28 cellular contexts compared by ENCODE assay signal in the genomic region with DNA sequence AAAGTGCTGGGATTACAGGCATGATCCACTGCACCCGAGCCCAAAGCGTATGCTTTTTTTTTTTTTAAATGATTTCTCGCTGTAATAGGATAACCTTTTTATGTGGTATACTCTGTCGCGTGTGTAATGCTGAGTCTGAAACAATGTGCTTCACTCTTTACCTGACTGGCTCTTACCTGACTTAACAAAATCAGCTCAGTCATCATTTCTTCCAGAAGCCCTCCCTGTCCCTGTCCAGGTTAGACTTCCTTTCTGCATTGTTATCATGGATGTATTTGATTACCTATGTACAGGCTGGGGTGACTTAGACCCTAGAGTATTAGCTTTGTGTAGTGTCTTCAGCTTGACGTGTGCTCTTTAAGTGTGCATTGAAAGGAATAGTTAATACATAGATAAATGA.
"Had no signal": no experiment of that assay in that cellular context is flagged by ENCODE, and none has a peak within 500 bp of the region (broad histone marks: within the 10 kb centered on the region; RNA-seq: fewer than 3 reads in every experiment).

No MANE protein-coding gene starts in this region.

- ATAC-seq: lower lobe of right lung; natural killer cell; stimulated activated effector memory CD8-positive, alpha-beta T cell treated with anti-CD3 and anti-CD28 coated beads, Interleukin-12 subunit alpha, Interleukin-12 subunit beta, amount 100 ng/mL, for 72 hours had no signal

- H3K4me1 Mint-ChIP-seq: nephron progenitor cell, neural progenitor cell had no signal

- H3K36me3 ChIP-seq: neural progenitor cell, ovary, uterus had no signal

- H3K4me1 ChIP-seq: lower lobe of right lung, neural progenitor cell, uterus had no signal

- DNase-seq: hippocampal formation; immature natural killer cell; kidney; left colon; left lung; lower lobe of right lung; mammary epithelial cell; mesenchymal stem cell; natural killer cell; nephron progenitor cell; occipital lobe; ovary; retina; right cardiac atrium; sigmoid colon; small intestine; spleen; stimulated activated CD4-positive, alpha-beta T cell treated with anti-CD3 and anti-CD28 coated beads, Interleukin-4, amount 100 ng/mL, for 24 hours; stimulated activated naive CD4-positive, alpha-beta T cell; uterus had no signal

- H3K27ac ChIP-seq: left lung, lower lobe of right lung, neural progenitor cell, neutrophil, ovary, sigmoid colon, spleen, tibial nerve, uterus had no signal

- FAIRE-seq: islet of Langerhans, kidney, small intestine had no signal

- H3K27me3 Mint-ChIP-seq: progenitor cell of endocrine pancreas; stimulated activated naive CD8-positive, alpha-beta T cell treated with anti-CD3 and anti-CD28 coated beads, Interleukin-15, Interleukin-2, amounts not matched to agents 100 ng/mL and 50 ng/mL, for 24 hours; type B pancreatic cell had no signal

- H3K9ac ChIP-seq: neural progenitor cell had no signal

- H3K27me3 ChIP-seq: left lung, neural progenitor cell, neutrophil, ovary, sigmoid colon, spleen, tibial nerve, uterus had no signal

- H3K36me3 Mint-ChIP-seq: natural killer cell, neural progenitor cell had no signal

- H3K27ac Mint-ChIP-seq: nephron progenitor cell; neural progenitor cell; progenitor cell of endocrine pancreas; stimulated activated effector memory CD8-positive, alpha-beta T cell treated with anti-CD3 and anti-CD28 coated beads, Interleukin-12 subunit alpha, Interleukin-12 subunit beta, amount 100 ng/mL, for 72 hours; stimulated activated naive CD8-positive, alpha-beta T cell treated with anti-CD3 and anti-CD28 coated beads, Interleukin-15, Interleukin-2, amounts not matched to agents 100 ng/mL and 50 ng/mL, for 24 hours had no signal

- H3K4me3 Mint-ChIP-seq: immature natural killer cell; natural killer cell; nephron progenitor cell; neural progenitor cell; stimulated activated effector memory CD8-positive, alpha-beta T cell treated with anti-CD3 and anti-CD28 coated beads, Interleukin-12 subunit alpha, Interleukin-12 subunit beta, amount 100 ng/mL, for 72 hours; stimulated activated naive CD8-positive, alpha-beta T cell treated with anti-CD3 and anti-CD28 coated beads, Interleukin-15, Interleukin-2, amounts not matched to agents 100 ng/mL and 50 ng/mL, for 24 hours; type B pancreatic cell had no signal

- H2AFZ ChIP-seq: neural progenitor cell had no signal

- H3K4me2 ChIP-seq: neural progenitor cell had no signal

- H3K4me3 ChIP-seq: left lung, lower lobe of right lung, neural progenitor cell, ovary, sigmoid colon, spleen, tibial nerve, uterus had no signal

- H3K9me3 ChIP-seq: left lung, lower lobe of right lung, neutrophil, ovary, sigmoid colon, tibial nerve, uterus had no signal

- H3K9me3 Mint-ChIP-seq: immature natural killer cell; natural killer cell; neural progenitor cell; stimulated activated effector memory CD8-positive, alpha-beta T cell treated with anti-CD3 and anti-CD28 coated beads, Interleukin-12 subunit alpha, Interleukin-12 subunit beta, amount 100 ng/mL, for 72 hours; stimulated activated naive CD8-positive, alpha-beta T cell treated with anti-CD3 and anti-CD28 coated beads, Interleukin-15, Interleukin-2, amounts not matched to agents 100 ng/mL and 50 ng/mL, for 24 hours; type B pancreatic cell had no signal
